In genomic region chr14:60744566-60744965, GRCh38 we compare ENCODE assay signal across 20 cellular contexts. TPM values are rescaled to one million over a fixed set of nuclear protein-coding genes. Genes with fewer than 3 reads are reported as not detected.
DNase-seq lines count a peak whose midpoint lies in the region; FAIRE-seq and TF ChIP-seq lines count a peak whose summit lies in the region.
"Had no signal": no experiment of that assay in that cellular context is flagged by ENCODE, and none has a peak within 500 bp of the region (broad histone marks: within the 10 kb centered on the region; RNA-seq: fewer than 3 reads in every experiment).

No MANE protein-coding gene starts in this region.

- no peaks in the 10 kb centered on the region for H3K9me1 ChIP-seq in keratinocyte (ENCODE audit: control insufficient read depth, extremely low read depth, insufficient read depth, low read length)

- H3K36me3 ChIP-seq in mammary epithelial cell (ENCODE audit: insufficient read depth, low read length): peaks cover 2% of the 10 kb centered on the region
- no peaks in the 10 kb centered on the region for H3K36me3 ChIP-seq in keratinocyte (ENCODE audit: control insufficient read depth in 2 of 2, extremely low read depth in 1 of 2, insufficient read depth in 2 of 2, low read length in 2 of 2)

- peaks cover 5% of the 10 kb centered on the region for H3K36me3 Mint-ChIP-seq in MCF 10A (ENCODE audit: insufficient read depth, unreplicated experiment)
- peaks cover 15% of the 10 kb centered on the region for H3K36me3 Mint-ChIP-seq in activated T-cell treated with anti-CD3 and anti-CD28 coated beads, Interleukin-2, amount 50 U/mL, for 24 hours (ENCODE audit: low read depth)

- H3K4me1 Mint-ChIP-seq in MCF 10A (ENCODE audit: insufficient read depth, unreplicated experiment): no peaks in the 10 kb centered on the region
- peaks cover 12% of the 10 kb centered on the region for H3K4me1 Mint-ChIP-seq in activated T-cell treated with anti-CD3 and anti-CD28 coated beads, Interleukin-2, amount 50 U/mL, for 24 hours (ENCODE audit: low read depth)

- no peak overlapping the region for H3K4me3 Mint-ChIP-seq in MCF 10A (ENCODE audit: unreplicated experiment)
- no peak overlapping the region for H3K4me3 Mint-ChIP-seq in activated T-cell treated with anti-CD3 and anti-CD28 coated beads, Interleukin-2, amount 50 U/mL, for 24 hours
- H3K4me3 Mint-ChIP-seq: CD4-positive, alpha-beta T cell; GM23338; HFFc6 had no signal

- peak; percentile 84 for FAIRE-seq in keratinocyte (lab: Jason Lieb, UNC)
- FAIRE-seq: A549, D721Med, GM12891, GM19239, HepG2 had no signal

- peak overlapping the region; percentile 65 for H3K4me2 ChIP-seq in mammary epithelial cell (ENCODE audit: insufficient read depth, low read depth, low read length)
- peak overlapping the region; percentile 67 for H3K4me2 ChIP-seq in keratinocyte (ENCODE audit: control insufficient read depth, extremely low read depth, insufficient read depth, low read depth, low read length)
- H3K4me2 ChIP-seq: A549, GM23338 had no signal

- H3K4me3 ChIP-seq in mammary epithelial cell (replicated peaks in 1 of 3; ENCODE audit: insufficient read depth in 1 of 3, low read depth in 2 of 3, low read length in 3 of 3) (no peak overlapping the region), epithelial cell of esophagus (ENCODE audit: low read length) (no peak overlapping the region), keratinocyte (ENCODE audit: control insufficient read depth in 2 of 3, extremely low read depth in 1 of 3, insufficient read depth in 2 of 3, low read depth in 1 of 3, low read length in 3 of 3) (peak overlapping the region in 1 of 3 experiments; percentile 23)
- H3K4me3 ChIP-seq: A549, GM23338 had no signal

- POLR2A ChIA-PET in MCF 10A (lab: Yijun Ruan, JAX): interaction anchor here (0.6 kb wide), 1 partner anchor 560 kb away, joined by 4 read pairs; no protein-coding TSS in a partner anchor

- no peak overlapping the region for H3K9ac ChIP-seq in mammary epithelial cell (ENCODE audit: insufficient read depth, low read length)
- H3K9ac ChIP-seq in keratinocyte (ENCODE audit: control insufficient read depth, extremely low read depth, insufficient read depth, low read length): no peak overlapping the region

- no peaks in the 10 kb centered on the region for H3K27me3 Mint-ChIP-seq in MCF 10A (ENCODE audit: insufficient read depth, unreplicated experiment)
- no peaks in the 10 kb centered on the region for H3K27me3 Mint-ChIP-seq in activated T-cell treated with anti-CD3 and anti-CD28 coated beads, Interleukin-2, amount 50 U/mL, for 24 hours
- H3K27me3 Mint-ChIP-seq: CD4-positive, alpha-beta T cell had no signal

- intact Hi-C loops in mammary epithelial cell (cut with micrococcal nuclease) (no loop called here), MCF 10A (cut with micrococcal nuclease) (no loop called here)

- no peaks in the 10 kb centered on the region for H3K9me3 ChIP-seq in mammary epithelial cell (replicated peaks; ENCODE audit: insufficient read depth, low read length)
- H3K9me3 ChIP-seq in keratinocyte (ENCODE audit: control insufficient read depth, low read depth, low read length): no peaks in the 10 kb centered on the region
- H3K9me3 ChIP-seq: A549, Caco-2 had no signal

- no peaks in the 10 kb centered on the region for H4K20me1 ChIP-seq in mammary epithelial cell (ENCODE audit: insufficient read depth, low read length)
- H4K20me1 ChIP-seq in keratinocyte (ENCODE audit: control insufficient read depth, extremely low read depth, insufficient read depth, low read length): no peaks in the 10 kb centered on the region

- H3K27ac ChIP-seq in mammary epithelial cell (ENCODE audit: insufficient read depth, low read depth, low read length): peak overlapping the region; percentile 18
- peak overlapping the region; percentile 46 for H3K27ac ChIP-seq in keratinocyte (ENCODE audit: control insufficient read depth, insufficient read depth, low read length)
- H3K27ac ChIP-seq: 22Rv1, A549, C4-2B had no signal

- H3K9me3 Mint-ChIP-seq in MCF 10A (ENCODE audit: unreplicated experiment): no peaks in the 10 kb centered on the region
- peaks cover 9% of the 10 kb centered on the region for H3K9me3 Mint-ChIP-seq in activated T-cell treated with anti-CD3 and anti-CD28 coated beads, Interleukin-2, amount 50 U/mL, for 24 hours
- H3K9me3 Mint-ChIP-seq: GM23338, HFFc6 had no signal

- DNase-seq in mammary epithelial cell (peak; percentile 64), MCF 10A (ENCODE audit: unreplicated experiment) (no peak), epithelial cell of esophagus (ENCODE audit: low read depth) (peak; percentile 42), keratinocyte (ENCODE audit: low read depth, low spot score) (no peak), occipital lobe (lab: John Stamatoyannopoulos, UW) (no peak), OCI-M2 (lab: John Stamatoyannopoulos, UW; ENCODE audit: unreplicated experiment) (no peak)
- DNase-seq in activated T-cell treated with anti-CD3 and anti-CD28 coated beads, Interleukin-2, amount 50 U/mL, for 24 hours: no peak
- DNase-seq: AML-193; Caco-2; CD4-positive, alpha-beta T cell; H7; HFFc6 had no signal

- H3K4me1 ChIP-seq in mammary epithelial cell (ENCODE audit: insufficient read depth, low read length): peaks cover 14% of the 10 kb centered on the region
- peaks cover 19% of the 10 kb centered on the region for H3K4me1 ChIP-seq in keratinocyte (ENCODE audit: control insufficient read depth, extremely low read depth, insufficient read depth, low read length)
- H3K4me1 ChIP-seq: A549, Caco-2 had no signal

- in situ Hi-C loops in mammary epithelial cell (cut with MboI; ENCODE audit: low sequenced_read_pairs in 2 of 2): no loop called here

- TF ChIP-seq CTCF in mammary epithelial cell (conservative IDR thresholded peaks at IDR 0.05 in 1 of 2, IDR thresholded peaks at IDR 0.05 in 1 of 2; ENCODE audit: extremely low read depth in 1 of 2, insufficient read depth in 1 of 2, low read depth in 1 of 2, low read length in 2 of 2) (no peak), MCF 10A (IDR thresholded peaks at IDR 0.05; ENCODE audit: unreplicated experiment) (no peak), epithelial cell of esophagus (IDR thresholded peaks at IDR 0.05; ENCODE audit: insufficient read depth, low read depth, low read length, missing control alignments) (no peak), keratinocyte (optimal IDR thresholded peaks at IDR 0.05 in 1 of 3, IDR thresholded peaks at IDR 0.05 in 1 of 3, conservative IDR thresholded peaks at IDR 0.05 in 1 of 3; ENCODE audit: extremely low read depth in 1 of 3, insufficient read depth in 2 of 3, low read length in 3 of 3) (no peak)

- H3K27ac Mint-ChIP-seq in MCF 10A (ENCODE audit: low read depth, unreplicated experiment): no peak overlapping the region
- H3K27ac Mint-ChIP-seq in activated T-cell treated with anti-CD3 and anti-CD28 coated beads, Interleukin-2, amount 50 U/mL, for 24 hours: no peak overlapping the region
- H3K27ac Mint-ChIP-seq: CD4-positive, alpha-beta T cell; GM23338; HFFc6 had no signal

- dilution Hi-C loops in mammary epithelial cell (cut with HindIII; ENCODE audit: low sequenced_read_pairs): no loop called here
- dilution Hi-C loops in keratinocyte (cut with MboI; ENCODE audit: extremely low pct_ligation_motif_present, low sequenced_read_pairs): no loop called here

- BruUV-seq in mammary epithelial cell (replicated peaks; lab: Mats Ljungman, UMichigan) (no TSS peak), MCF 10A (replicated peaks; lab: Mats Ljungman, UMichigan) (no TSS peak)

- CTCF ChIA-PET in mammary epithelial cell (lab: Charles Lee; ENCODE audit: low non-redundant PET) (no interaction called here), MCF 10A (lab: Yijun Ruan, JAX) (no interaction called here)

- no peaks in the 10 kb centered on the region for H3K27me3 ChIP-seq in mammary epithelial cell (ENCODE audit: insufficient read depth, low read length)
- H3K27me3 ChIP-seq in keratinocyte (ENCODE audit: control insufficient read depth, extremely low read depth, insufficient read depth, low read length): no peaks in the 10 kb centered on the region

- no peak overlapping the region for H2AFZ ChIP-seq in mammary epithelial cell (ENCODE audit: low read depth, low read length)
- H2AFZ ChIP-seq in keratinocyte (ENCODE audit: control insufficient read depth, low read length): no peak overlapping the region
- H2AFZ ChIP-seq: GM23338 had no signal

- H3K79me2 ChIP-seq in mammary epithelial cell (ENCODE audit: insufficient read depth, low read length): peaks cover 94% of the 10 kb centered on the region
- peaks cover 88% of the 10 kb centered on the region for H3K79me2 ChIP-seq in keratinocyte (ENCODE audit: control insufficient read depth, insufficient read depth, low read length)

RNA-seq across cellular contexts. Expression of gene MNAT1, which starts 10.0 kb away (rescaled TPM):
- total RNA-seq in mammary epithelial cell (10 to 100 TPM; 61.5 to 68.4 TPM), MCF 10A (2022) (45.2 and 57.5 TPM in 2 replicates), occipital lobe (91.9 TPM)
- polyA plus RNA-seq in mammary epithelial cell (44.5 TPM), keratinocyte (52.1 to 79.5 TPM (median 63.9 TPM) in 3 replicates)
- polyA minus RNA-seq in mammary epithelial cell (54.7 TPM), keratinocyte (18.1 to 50.0 TPM (median 23.2 TPM) in 3 replicates)
- 123 TPM for polyA plus RNA-seq in keratinocyte (2011; ENCODE audit: low read depth)
- polyA plus RNA-seq in keratinocyte (2011; cell fraction: cytosol; rRNA removed): 56.5 and 109 TPM in 2 replicates
- 52.4 and 61.8 TPM in 2 replicates for polyA plus RNA-seq in keratinocyte (2011; cell fraction: nucleus; rRNA removed)
- polyA plus RNA-seq in keratinocyte (2012; ENCODE audit: low replicate concordance): 39.6 and 52.1 TPM in 2 replicates
- polyA minus RNA-seq in keratinocyte (2011; cell fraction: cytosol; rRNA and poly(A)+ RNA removed): 41.1 TPM
- polyA minus RNA-seq in keratinocyte (2011; cell fraction: nucleus; rRNA and poly(A)+ RNA removed): 28.0 and 57.9 TPM in 2 replicates

RNA-seq across cellular contexts. Expression of gene SIX4, which starts 20.4 kb away (rescaled TPM):
- total RNA-seq in mammary epithelial cell: 10 to 100 TPM; 10.7 to 13.2 TPM
- 4.2 TPM for polyA plus RNA-seq in mammary epithelial cell
- 17.6 TPM for polyA minus RNA-seq in mammary epithelial cell
- 12.9 and 13.6 TPM in 2 replicates for total RNA-seq in MCF 10A (2022)
- polyA plus RNA-seq in keratinocyte: 2.5 to 4.5 TPM (median 4.0 TPM) in 3 replicates
- polyA plus RNA-seq in keratinocyte (2011; ENCODE audit: low read depth): 0.80 TPM
- 1.6 and 2.5 TPM in 2 replicates for polyA plus RNA-seq in keratinocyte (2011; cell fraction: cytosol; rRNA removed)
- 3.3 and 3.4 TPM in 2 replicates for polyA plus RNA-seq in keratinocyte (2011; cell fraction: nucleus; rRNA removed)
- polyA plus RNA-seq in keratinocyte (2012; ENCODE audit: low replicate concordance): 1.1 and 3.0 TPM in 2 replicates
- 4.7 to 8.3 TPM (median 5.8 TPM) in 3 replicates for polyA minus RNA-seq in keratinocyte
- polyA minus RNA-seq in keratinocyte (2011; cell fraction: cytosol; rRNA and poly(A)+ RNA removed): 3.8 TPM
- 2.5 and 4.2 TPM in 2 replicates for polyA minus RNA-seq in keratinocyte (2011; cell fraction: nucleus; rRNA and poly(A)+ RNA removed)
- total RNA-seq in occipital lobe: 0.78 TPM
- total RNA-seq: CD4-positive, alpha-beta T cell had no signal

Comparison
In these comparisons a context has a peak if more than half of its experiments do, and no peak if none do; other contexts are left out.
1. DNase-seq: peak in mammary epithelial cell (single experiment) and epithelial cell of esophagus (single experiment); none in MCF 10A (single experiment), keratinocyte (single experiment), activated T-cell treated with anti-CD3 and anti-CD28 coated beads, Interleukin-2, amount 50 U/mL, for 24 hours (single experiment), occipital lobe (single experiment) and OCI-M2 (single experiment).